In genomic region chr15:42272768-42273098, GRCh38 we compare ENCODE assay signal across 8 cellular contexts. TPM values are rescaled to one million over a fixed set of nuclear protein-coding genes. Genes with fewer than 3 reads are reported as not detected.
DNase-seq lines count a peak whose midpoint lies in the region; ATAC-seq and TF ChIP-seq lines count a peak whose summit lies in the region.

No MANE protein-coding gene starts in this region.

- no peak overlapping the region for H4K91ac ChIP-seq in trophoblast cell (ENCODE audit: low read depth, low read length)

- no peak overlapping the region for H2BK120ac ChIP-seq in trophoblast cell (ENCODE audit: insufficient read depth, low read length, poor library complexity)

- H3K36me3 ChIP-seq in GM06990 (ENCODE audit: control insufficient read depth, insufficient read depth, low read length): no peaks in the 10 kb centered on the region
- no peaks in the 10 kb centered on the region for H3K36me3 ChIP-seq in esophagus (ENCODE audit: control insufficient read depth in 2 of 2, insufficient read depth in 2 of 2, low read length in 1 of 2)
- peaks cover 3% of the 10 kb centered on the region in 2 experiments for H3K36me3 ChIP-seq in trophoblast cell (ENCODE audit: control insufficient read depth in 1 of 2, insufficient read depth in 2 of 2, low read length in 2 of 2)

- no peak for ATAC-seq in HG03159 (IDR thresholded peaks at IDR 0.05; ENCODE audit: unreplicated experiment)

- no peak overlapping the region for H2BK12ac ChIP-seq in trophoblast cell (ENCODE audit: low read length)

- POLR2A ChIA-PET in RWPE1 (lab: Yijun Ruan, JAX; ENCODE audit: low non-redundant PET): interaction anchor here (1.0 kb wide), 1 partner anchor 222 kb away, joined by 3 read pairs; no protein-coding TSS in a partner anchor

- no peak overlapping the region for H3K23ac ChIP-seq in trophoblast cell (ENCODE audit: low read length)

- CTCF ChIA-PET in RWPE1 (lab: Yijun Ruan, JAX): no interaction called here

- TF ChIP-seq CTCF in GM06990 (IDR thresholded peaks at IDR 0.05; ENCODE audit: insufficient read depth, low read length, poor library complexity, severe bottlenecking) (no peak), RWPE1 (conservative IDR thresholded peaks at IDR 0.05; ENCODE audit: low read depth) (no peak)

- H3K79me2 ChIP-seq in trophoblast cell (ENCODE audit: control insufficient read depth, insufficient read depth, low read length, poor library complexity): peaks cover 12% of the 10 kb centered on the region

- DNase-seq in GM06990 (ENCODE audit: extremely low read depth, insufficient read length) (no peak), RWPE1 (ENCODE audit: low spot score) (no peak), trophoblast cell (no peak), Kasumi-1 (lab: John Stamatoyannopoulos, UW) (no peak), dedifferentiated amniotic fluid mesenchymal stem cell (ENCODE audit: extremely low spot score) (no peak), kidney tubule cell (ENCODE audit: low spot score) (no peak)

- H4K12ac ChIP-seq in trophoblast cell (ENCODE audit: low read depth, low read length): no peak overlapping the region

- no peak overlapping the region for H3K18ac ChIP-seq in trophoblast cell (ENCODE audit: low read length)

- no peak overlapping the region for H3K4ac ChIP-seq in trophoblast cell (ENCODE audit: low read depth, low read length)

- H2AFZ ChIP-seq in trophoblast cell (ENCODE audit: insufficient read depth, low read length, poor library complexity): peak overlapping the region; percentile 93

- no peak overlapping the region for H4K8ac ChIP-seq in trophoblast cell (ENCODE audit: low read depth, low read length)

- peak overlapping the region; percentile 26 for H3K9ac ChIP-seq in trophoblast cell (ENCODE audit: low read length)

- H3K4me1 ChIP-seq in esophagus (ENCODE audit: control insufficient read depth in 2 of 2, insufficient read depth in 2 of 2, low read length in 1 of 2): no peaks in the 10 kb centered on the region
- H3K4me1 ChIP-seq in trophoblast cell (ENCODE audit: control insufficient read depth in 1 of 2, insufficient read depth in 2 of 2, low read length in 2 of 2): peaks cover 4 to 8% of the 10 kb centered on the region in 2 experiments

- no peak overlapping the region for H2BK5ac ChIP-seq in trophoblast cell (ENCODE audit: low read depth, low read length, poor library complexity)

- no peak overlapping the region for H2AK5ac ChIP-seq in trophoblast cell (ENCODE audit: low read length)

- peak overlapping the region; percentile 82 for H3K4me2 ChIP-seq in trophoblast cell (ENCODE audit: low read length)

- H3K14ac ChIP-seq in trophoblast cell (ENCODE audit: low read length): no peak overlapping the region

- H3K27ac ChIP-seq in RWPE1 (peak overlapping the region; percentile 99), esophagus (ENCODE audit: low read depth in 2 of 2, low read length in 1 of 2) (peak overlapping the region; percentile 98 to 100), trophoblast cell (ENCODE audit: low read depth, low read length) (no peak overlapping the region)

- whole genome bisulfite sequencing in esophagus, 2 donors: 0 to 2% methylated on average over 9 of the region's 9 CpGs
- WGBS in trophoblast cell (ENCODE audit: extremely low coverage, insufficient coverage, insufficient read length): no CpG with 5 or more reads among the region's 9 CpGs

- H3K4me3 ChIP-seq in GM06990 (replicated peaks; ENCODE audit: low read depth, low read length) (peak overlapping the region; percentile 71), esophagus (ENCODE audit: low read depth in 1 of 2, low read length in 2 of 2) (peak overlapping the region; percentile 74 to 93), trophoblast cell (ENCODE audit: low read depth, low read length) (peak overlapping the region; percentile 94)

- peaks cover 10% of the 10 kb centered on the region for H3K79me1 ChIP-seq in trophoblast cell (ENCODE audit: low read length)

- H3K27me3 ChIP-seq in GM06990 (replicated peaks; ENCODE audit: control insufficient read depth, insufficient read depth, low read length): no peaks in the 10 kb centered on the region
- no peaks in the 10 kb centered on the region for H3K27me3 ChIP-seq in esophagus (ENCODE audit: control insufficient read depth in 1 of 2, insufficient read depth in 2 of 2, low read length in 2 of 2)
- no peaks in the 10 kb centered on the region for H3K27me3 ChIP-seq in trophoblast cell (ENCODE audit: insufficient read depth, low read length)

- H3K9me3 ChIP-seq in esophagus (ENCODE audit: control insufficient read depth in 2 of 2, insufficient read depth in 1 of 2, low read depth in 1 of 2, low read length in 1 of 2): no peaks in the 10 kb centered on the region
- no peaks in the 10 kb centered on the region for H3K9me3 ChIP-seq in trophoblast cell (ENCODE audit: insufficient read depth, low read depth, low read length)

RNA-seq across cellular contexts. Expression of gene GANC, which starts 0.3 kb away (rescaled TPM):
- 10 to 100 TPM; 11.9 to 14.1 TPM for polyA plus RNA-seq in esophagus
- polyA plus RNA-seq in trophoblast cell (2013): 6.6 and 7.2 TPM in 2 replicates

RNA-seq across cellular contexts. Expression of gene TMEM87A, which starts 0.5 kb away (rescaled TPM):
- polyA plus RNA-seq in esophagus: 10 to 100 TPM; 23.9 to 39.6 TPM
- 34.6 and 35.3 TPM in 2 replicates for polyA plus RNA-seq in trophoblast cell (2013)
